Comparison of ENCODE assay signal across 18 cellular contexts in the genomic region with DNA sequence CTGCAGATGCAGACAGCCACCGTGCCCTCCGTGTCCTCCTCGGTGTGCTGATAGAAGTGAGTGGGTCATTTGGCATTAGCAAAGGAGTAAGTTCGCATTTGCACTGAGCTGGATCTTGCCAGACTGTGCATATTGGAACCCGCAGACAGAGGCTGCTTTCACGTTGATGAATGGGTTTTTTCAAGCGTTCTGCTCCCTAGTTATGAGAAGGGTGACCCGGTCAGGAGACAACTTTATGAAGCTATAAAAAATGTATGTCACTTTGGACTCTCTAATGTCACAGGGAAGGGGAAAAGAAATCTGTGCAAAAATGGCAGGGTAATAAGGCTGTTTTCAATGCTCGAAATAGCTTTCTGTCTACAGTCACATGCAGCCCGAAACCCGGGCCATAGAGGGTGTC.
DNase-seq lines count a peak whose midpoint lies in the region; TF ChIP-seq lines count a peak whose summit lies in the region.
"Had no signal": no experiment of that assay in that cellular context is flagged by ENCODE, and none has a peak within 500 bp of the region (broad histone marks: within the 10 kb centered on the region; RNA-seq: fewer than 3 reads in every experiment).

No MANE protein-coding gene starts in this region.

- H3K36me3 ChIP-seq in mammary epithelial cell (ENCODE audit: insufficient read depth, low read length), result no peaks in the 10 kb centered on the region
- H3K36me3 ChIP-seq in breast epithelium, result no peaks in the 10 kb centered on the region
- H3K36me3 ChIP-seq in mesenchymal stem cell (ENCODE audit: control insufficient read depth in 1 of 2, insufficient read depth in 2 of 2, low read depth in 1 of 2, low read length in 2 of 2), result no peaks in the 10 kb centered on the region
- no peaks in the 10 kb centered on the region for H3K36me3 ChIP-seq in neuronal stem cell (replicated peaks in 1 of 2; ENCODE audit: control insufficient read depth in 2 of 2, insufficient read depth in 2 of 2, low read length in 2 of 2)
- no peaks in the 10 kb centered on the region for H3K36me3 ChIP-seq in hepatocyte (replicated peaks; ENCODE audit: insufficient read depth, low read depth)

- no peak overlapping the region for H2BK120ac ChIP-seq in mesenchymal stem cell (ENCODE audit: low read depth, low read length)
- no peak overlapping the region for H2BK120ac ChIP-seq in neuronal stem cell (ENCODE audit: low read depth, low read length)

- H3K79me2 ChIP-seq in mammary epithelial cell (ENCODE audit: insufficient read depth, low read length) (no peaks in the 10 kb centered on the region), hepatocyte (no peaks in the 10 kb centered on the region)

- no peak overlapping the region for H2BK12ac ChIP-seq in mesenchymal stem cell (ENCODE audit: low read length in 2 of 2)
- H2BK12ac ChIP-seq in neuronal stem cell (ENCODE audit: low read length), result no peak overlapping the region

- no peaks in the 10 kb centered on the region for H3K9me2 ChIP-seq in hepatocyte (replicated peaks; ENCODE audit: insufficient read depth)

- no peak for DNase-seq in mammary epithelial cell
- DNase-seq in breast epithelium (ENCODE audit: low spot score in 2 of 2), result no peak
- DNase-seq in mesenchymal stem cell, result no peak
- peak; percentile 57 for DNase-seq in retina
- no peak for DNase-seq in activated T-helper 1 cell treated with anti-CD3 and anti-CD28 coated beads, Interleukin-12 subunit alpha, Interleukin-12 subunit beta, Interleukin-2, Interleukin-4 antibody, amounts not matched to agents 30 ng/mL and 10 ng/mL and 1 ng/mL, durations not matched to agents 14 hours and 24 hours and 36 hours (ENCODE audit: low spot score)
- DNase-seq in neuronal stem cell (ENCODE audit: low spot score), result no peak
- no peak for DNase-seq in hepatocyte (ENCODE audit: low spot score)
- DNase-seq: AML-193; CD4-positive, alpha-beta T cell; DMS79 treated with DMSO at 0.1 percent for 48 hours; GF-D8; H7; HFFc6 had no signal

- H3K27me3 Mint-ChIP-seq in activated T-helper 1 cell treated with anti-CD3 and anti-CD28 coated beads, Interleukin-12 subunit alpha, Interleukin-12 subunit beta, Interleukin-2, Interleukin-4 antibody, amounts not matched to agents 30 ng/mL and 10 ng/mL and 1 ng/mL, durations not matched to agents 14 hours and 24 hours and 36 hours (ENCODE audit: insufficient read depth), result no peaks in the 10 kb centered on the region
- H3K27me3 Mint-ChIP-seq: CD4-positive, alpha-beta T cell; IgD-negative memory B cell had no signal

- H4K20me1 ChIP-seq in mammary epithelial cell (ENCODE audit: insufficient read depth, low read length) (no peaks in the 10 kb centered on the region), hepatocyte (ENCODE audit: insufficient read depth, poor library complexity, severe bottlenecking) (no peaks in the 10 kb centered on the region)

- intact Hi-C loops in mammary epithelial cell (cut with micrococcal nuclease) (no loop called here), breast epithelium (cut with DNase I; ENCODE audit: low total_unique reads) (no loop called here)
- intact Hi-C loops in activated T-helper 1 cell treated with anti-CD3 and anti-CD28 coated beads, Interleukin-12 subunit alpha, Interleukin-12 subunit beta, Interleukin-2, Interleukin-4 antibody, amounts not matched to agents 30 ng/mL and 10 ng/mL and 1 ng/mL, durations not matched to agents 14 hours and 24 hours and 36 hours (cut with micrococcal nuclease), result no loop called here

- in situ Hi-C loops in mammary epithelial cell (cut with MboI; ENCODE audit: low sequenced_read_pairs in 2 of 2), result no loop called here

- H4K91ac ChIP-seq in mesenchymal stem cell (ENCODE audit: low read length) (peak overlapping the region; percentile 62), neuronal stem cell (ENCODE audit: low read depth, low read length, poor library complexity) (no peak overlapping the region)

- H3K27ac Mint-ChIP-seq in activated T-helper 1 cell treated with anti-CD3 and anti-CD28 coated beads, Interleukin-12 subunit alpha, Interleukin-12 subunit beta, Interleukin-2, Interleukin-4 antibody, amounts not matched to agents 30 ng/mL and 10 ng/mL and 1 ng/mL, durations not matched to agents 14 hours and 24 hours and 36 hours, result no peak overlapping the region
- H3K27ac Mint-ChIP-seq: CD4-positive, alpha-beta T cell; HFFc6; IgD-negative memory B cell had no signal

- H3K4me3 ChIP-seq in mammary epithelial cell (replicated peaks in 1 of 3; ENCODE audit: insufficient read depth in 1 of 3, low read depth in 2 of 3, low read length in 3 of 3) (no peak overlapping the region), breast epithelium (no peak overlapping the region), mesenchymal stem cell (ENCODE audit: insufficient read depth in 1 of 2, low read depth in 1 of 2, low read length in 2 of 2) (no peak overlapping the region), neuronal stem cell (ENCODE audit: low read length in 2 of 2) (no peak overlapping the region), hepatocyte (no peak overlapping the region)
- H3K4me3 ChIP-seq: A549, GM23338 had no signal

- H2AFZ ChIP-seq in mammary epithelial cell (ENCODE audit: low read depth, low read length), result peak overlapping the region; percentile 72
- no peak overlapping the region for H2AFZ ChIP-seq in mesenchymal stem cell (ENCODE audit: low read depth, low read length)
- H2AFZ ChIP-seq in neuronal stem cell (ENCODE audit: low read length), result no peak overlapping the region
- H2AFZ ChIP-seq in hepatocyte, result no peak overlapping the region
- H2AFZ ChIP-seq: GM23338 had no signal

- no peaks in the 10 kb centered on the region for H3K9me3 ChIP-seq in mammary epithelial cell (replicated peaks; ENCODE audit: insufficient read depth, low read length)
- no peaks in the 10 kb centered on the region for H3K9me3 ChIP-seq in breast epithelium
- H3K9me3 ChIP-seq in mesenchymal stem cell (ENCODE audit: control insufficient read depth, low read length), result no peaks in the 10 kb centered on the region
- peaks cover 0 to 2% of the 10 kb centered on the region in 2 donors for H3K9me3 ChIP-seq in neuronal stem cell (replicated peaks in 1 of 2; ENCODE audit: control insufficient read depth in 2 of 2, insufficient read depth in 1 of 2, low read depth in 1 of 2, low read length in 2 of 2)
- H3K9me3 ChIP-seq in hepatocyte (ENCODE audit: low read depth), result no peaks in the 10 kb centered on the region

- no TSS peak for BruUV-seq in mammary epithelial cell (replicated peaks; lab: Mats Ljungman, UMichigan)

- no peaks in the 10 kb centered on the region for H3K79me1 ChIP-seq in mesenchymal stem cell (replicated peaks; ENCODE audit: low read length, poor library complexity, severe bottlenecking)
- no peaks in the 10 kb centered on the region for H3K79me1 ChIP-seq in neuronal stem cell (ENCODE audit: low read depth, low read length)

- H3K4ac ChIP-seq in mesenchymal stem cell (ENCODE audit: low read depth in 1 of 2, low read length in 2 of 2) (no peak overlapping the region), neuronal stem cell (ENCODE audit: low read length) (no peak overlapping the region)

- H4K8ac ChIP-seq in mesenchymal stem cell (ENCODE audit: low read length) (peak overlapping the region; percentile 76), neuronal stem cell (ENCODE audit: low read depth, low read length) (no peak overlapping the region)

- H2AK5ac ChIP-seq in mesenchymal stem cell (ENCODE audit: low read length, severe bottlenecking) (no peak overlapping the region), neuronal stem cell (ENCODE audit: low read depth, low read length) (no peak overlapping the region)

- H3K27ac ChIP-seq in mammary epithelial cell (ENCODE audit: insufficient read depth, low read depth, low read length), result no peak overlapping the region
- no peak overlapping the region for H3K27ac ChIP-seq in breast epithelium
- no peak overlapping the region for H3K27ac ChIP-seq in mesenchymal stem cell (ENCODE audit: low read length, poor library complexity, severe bottlenecking)
- no peak overlapping the region for H3K27ac ChIP-seq in neuronal stem cell (replicated peaks; ENCODE audit: low read length)
- no peak overlapping the region for H3K27ac ChIP-seq in hepatocyte
- H3K27ac ChIP-seq: 22Rv1, A549, C4-2B had no signal

- TF ChIP-seq POLR2A in breast epithelium (IDR thresholded peaks at IDR 0.05), result no peak

- dilution Hi-C loops in mammary epithelial cell (cut with HindIII; ENCODE audit: low sequenced_read_pairs), result no loop called here

- no peak overlapping the region for H3K14ac ChIP-seq in mesenchymal stem cell (ENCODE audit: low read length in 2 of 2)
- no peak overlapping the region for H3K14ac ChIP-seq in neuronal stem cell (ENCODE audit: low read length)

- H3K4me1 Mint-ChIP-seq in activated T-helper 1 cell treated with anti-CD3 and anti-CD28 coated beads, Interleukin-12 subunit alpha, Interleukin-12 subunit beta, Interleukin-2, Interleukin-4 antibody, amounts not matched to agents 30 ng/mL and 10 ng/mL and 1 ng/mL, durations not matched to agents 14 hours and 24 hours and 36 hours (ENCODE audit: low read depth), result no peaks in the 10 kb centered on the region
- H3K4me1 Mint-ChIP-seq: IgD-negative memory B cell had no signal

- H2BK5ac ChIP-seq in mesenchymal stem cell (ENCODE audit: low read depth, low read length, poor library complexity, severe bottlenecking) (no peak overlapping the region), neuronal stem cell (ENCODE audit: low read length) (no peak overlapping the region)

- H3K4me1 ChIP-seq in mammary epithelial cell (ENCODE audit: insufficient read depth, low read length), result peaks cover 3% of the 10 kb centered on the region
- H3K4me1 ChIP-seq in breast epithelium, result no peaks in the 10 kb centered on the region
- H3K4me1 ChIP-seq in mesenchymal stem cell (ENCODE audit: control insufficient read depth, insufficient read depth, low read depth, low read length), result no peaks in the 10 kb centered on the region
- no peaks in the 10 kb centered on the region for H3K4me1 ChIP-seq in neuronal stem cell (ENCODE audit: control insufficient read depth in 2 of 2, insufficient read depth in 1 of 2, low read depth in 1 of 2, low read length in 2 of 2)
- no peaks in the 10 kb centered on the region for H3K4me1 ChIP-seq in hepatocyte (ENCODE audit: insufficient read depth)
- H3K4me1 ChIP-seq: A549 had no signal

- 31% methylated on average over 11 of the region's 11 CpGs for WGBS in mammary epithelial cell (ENCODE audit: low coverage, missing lambda C conversion rate)
- WGBS in mesenchymal stem cell, result 53% methylated on average over 8 of the region's 11 CpGs
- no CpG with 5 or more reads among the region's 11 CpGs for WGBS in neuronal stem cell (ENCODE audit: extremely low coverage in 2 of 2, insufficient read length in 2 of 2, insufficient replicate concordance in 1 of 2), 2 donors
- WGBS in hepatocyte (ENCODE audit: low lambda C conversion rate, missing lambda C conversion rate), result 75% methylated on average over 11 of the region's 11 CpGs

- peak overlapping the region in 1 of 2 experiments; percentile 46 for H3K18ac ChIP-seq in mesenchymal stem cell (ENCODE audit: low read depth in 1 of 2, low read length in 2 of 2)
- H3K18ac ChIP-seq in neuronal stem cell (ENCODE audit: low read length), result no peak overlapping the region

- no peak for TF ChIP-seq CTCF in mammary epithelial cell (conservative IDR thresholded peaks at IDR 0.05 in 1 of 2, IDR thresholded peaks at IDR 0.05 in 1 of 2; ENCODE audit: extremely low read depth in 1 of 2, insufficient read depth in 1 of 2, low read depth in 1 of 2, low read length in 2 of 2)
- TF ChIP-seq CTCF in breast epithelium (IDR thresholded peaks at IDR 0.05), result no peak
- no peak for TF ChIP-seq CTCF in hepatocyte (IDR thresholded peaks at IDR 0.05; ENCODE audit: poor library complexity)

- H3K23ac ChIP-seq in mesenchymal stem cell (ENCODE audit: low read length in 2 of 2) (no peak overlapping the region), neuronal stem cell (ENCODE audit: low read depth, low read length, poor library complexity) (no peak overlapping the region)

- CTCF ChIA-PET in mammary epithelial cell (lab: Charles Lee; ENCODE audit: low non-redundant PET), result no interaction called here

- H3K4me2 ChIP-seq in mammary epithelial cell (ENCODE audit: insufficient read depth, low read depth, low read length), result no peak overlapping the region
- no peak overlapping the region for H3K4me2 ChIP-seq in mesenchymal stem cell (ENCODE audit: low read length, poor library complexity, severe bottlenecking)
- H3K4me2 ChIP-seq in neuronal stem cell (ENCODE audit: insufficient read depth, low read length, poor library complexity, severe bottlenecking), result no peak overlapping the region
- no peak overlapping the region for H3K4me2 ChIP-seq in hepatocyte
- H3K4me2 ChIP-seq: A549, GM23338 had no signal

- H3K27me3 ChIP-seq in mammary epithelial cell (ENCODE audit: insufficient read depth, low read length), result no peaks in the 10 kb centered on the region
- H3K27me3 ChIP-seq in breast epithelium, result no peaks in the 10 kb centered on the region
- no peaks in the 10 kb centered on the region for H3K27me3 ChIP-seq in mesenchymal stem cell (ENCODE audit: control insufficient read depth in 1 of 2, insufficient read depth in 1 of 2, low read length in 2 of 2)
- H3K27me3 ChIP-seq in neuronal stem cell (ENCODE audit: control insufficient read depth in 3 of 3, insufficient read depth in 3 of 3, low read depth in 1 of 3, low read length in 3 of 3), result no peaks in the 10 kb centered on the region
- H3K27me3 ChIP-seq in hepatocyte, result no peaks in the 10 kb centered on the region

- no peak overlapping the region for H3K4me3 Mint-ChIP-seq in activated T-helper 1 cell treated with anti-CD3 and anti-CD28 coated beads, Interleukin-12 subunit alpha, Interleukin-12 subunit beta, Interleukin-2, Interleukin-4 antibody, amounts not matched to agents 30 ng/mL and 10 ng/mL and 1 ng/mL, durations not matched to agents 14 hours and 24 hours and 36 hours
- H3K4me3 Mint-ChIP-seq: CD4-positive, alpha-beta T cell; GM23338; HFFc6; IgD-negative memory B cell had no signal

- H3K9ac ChIP-seq in mammary epithelial cell (ENCODE audit: insufficient read depth, low read length) (no peak overlapping the region), mesenchymal stem cell (ENCODE audit: low read length) (no peak overlapping the region), neuronal stem cell (ENCODE audit: low read depth, low read length, poor library complexity) (no peak overlapping the region)

- H3K9me3 Mint-ChIP-seq in activated T-helper 1 cell treated with anti-CD3 and anti-CD28 coated beads, Interleukin-12 subunit alpha, Interleukin-12 subunit beta, Interleukin-2, Interleukin-4 antibody, amounts not matched to agents 30 ng/mL and 10 ng/mL and 1 ng/mL, durations not matched to agents 14 hours and 24 hours and 36 hours, result no peaks in the 10 kb centered on the region
- H3K9me3 Mint-ChIP-seq: GM23338 had no signal

- H2BK15ac ChIP-seq in mesenchymal stem cell (ENCODE audit: low read depth, poor library complexity, severe bottlenecking), result peak overlapping the region; percentile 64
- no peak overlapping the region for H2BK15ac ChIP-seq in neuronal stem cell (ENCODE audit: low read length)

- no peaks in the 10 kb centered on the region for H3K36me3 Mint-ChIP-seq in activated T-helper 1 cell treated with anti-CD3 and anti-CD28 coated beads, Interleukin-12 subunit alpha, Interleukin-12 subunit beta, Interleukin-2, Interleukin-4 antibody, amounts not matched to agents 30 ng/mL and 10 ng/mL and 1 ng/mL, durations not matched to agents 14 hours and 24 hours and 36 hours (ENCODE audit: low read depth)
- H3K36me3 Mint-ChIP-seq: IgD-negative memory B cell had no signal
